In the genomic region with DNA sequence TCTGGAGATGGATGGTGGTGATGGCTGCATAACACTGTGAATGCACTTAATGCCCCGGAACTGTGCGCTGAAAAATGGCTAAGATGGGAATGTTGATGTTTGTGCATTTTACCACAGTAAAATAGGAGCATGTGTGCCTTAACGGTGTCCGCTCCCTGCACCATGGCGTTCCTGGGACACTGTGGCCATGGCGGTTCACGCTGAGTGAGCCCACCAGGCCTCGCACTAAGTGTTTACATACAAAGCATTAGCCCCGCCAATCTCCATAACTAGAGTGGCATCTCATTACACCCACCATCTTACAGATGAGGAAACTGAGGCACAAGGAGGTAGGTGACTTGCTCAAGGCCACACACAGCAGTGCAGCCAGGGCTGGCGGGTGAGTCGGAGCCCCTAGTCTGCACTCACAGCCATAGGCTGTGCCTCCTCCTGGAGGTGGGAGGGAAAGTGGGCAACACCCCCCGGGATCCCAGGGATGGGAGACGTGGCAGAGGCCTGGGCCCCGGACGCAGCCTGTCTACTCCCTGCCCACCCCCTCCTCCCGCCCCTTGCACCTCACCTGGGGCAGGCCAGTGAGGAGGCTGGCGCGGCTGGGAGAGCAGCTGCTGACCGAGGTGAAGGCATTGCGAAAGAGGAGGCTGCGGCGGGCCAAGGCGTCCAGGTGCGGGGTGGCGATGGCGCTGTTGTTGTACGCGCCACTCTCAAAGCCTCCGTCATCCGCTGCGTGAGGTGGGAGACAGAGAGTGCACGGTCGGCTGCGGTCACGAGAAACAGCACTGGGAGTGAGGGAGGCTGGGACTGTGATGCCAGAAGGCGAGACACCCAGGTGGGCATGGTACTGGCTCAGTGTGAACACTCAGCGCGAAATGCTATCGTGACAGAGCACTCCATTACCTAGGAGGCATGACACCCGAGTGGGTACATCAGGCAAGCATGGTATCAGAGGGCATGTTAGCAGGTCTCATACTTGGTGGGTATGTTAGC, we compare ENCODE assay signal across 13 cellular contexts. TPM values are rescaled to one million over a fixed set of nuclear protein-coding genes. Genes with fewer than 3 reads are reported as not detected.
"Had no signal": no experiment of that assay in that cellular context is flagged by ENCODE, and none has a peak within 500 bp of the region (broad histone marks: within the 10 kb centered on the region; RNA-seq: fewer than 3 reads in every experiment).

No MANE protein-coding gene starts in this region.

- H3K27me3 ChIP-seq: ovary, uterus had no signal

- ATAC-seq: esophagus mucosa, left lung had no signal

- H3K27me3 Mint-ChIP-seq: memory B cell had no signal

- H3K9me3 ChIP-seq: left lung, ovary, uterus had no signal

- H3K27ac Mint-ChIP-seq: memory B cell had no signal

- FAIRE-seq: astrocyte, keratinocyte had no signal

- DNase-seq: activated CD4-positive, CD25-positive, alpha-beta regulatory T cell treated with anti-CD3 and anti-CD28 coated beads, Interleukin-2, amount 50 U/mL, for 72 hours; activated naive CD4-positive, alpha-beta T cell treated with anti-CD3 and anti-CD28 coated beads, Interleukin-2, amount 10 ng/mL, durations not matched to agents 7 days and 5 days; stimulated activated CD4-positive, alpha-beta T cell treated with anti-CD3 and anti-CD28 coated beads, Interleukin-1b, Interleukin-23, amount 100 ng/mL, for 48 hours; uterus had no signal

- H3K9me3 Mint-ChIP-seq: activated naive CD4-positive, alpha-beta T cell treated with anti-CD3 and anti-CD28 coated beads, Interleukin-2, amount 10 ng/mL, durations not matched to agents 7 days and 5 days; activated T-helper 2 cell treated with anti-CD3 and anti-CD28 coated beads, Interferon-gamma antibody, Interleukin-2, Interleukin-4, amounts not matched to agents 10 μg/mL and 5 μg/mL and 100 μg/mL, durations not matched to agents 14 hours and 24 hours and 36 hours; memory B cell had no signal

- H3K4me3 ChIP-seq: left lung, ovary, uterus had no signal

- H3K4me3 Mint-ChIP-seq: activated naive CD4-positive, alpha-beta T cell treated with anti-CD3 and anti-CD28 coated beads, Interleukin-2, amount 10 ng/mL, durations not matched to agents 7 days and 5 days; memory B cell had no signal

- H3K27ac ChIP-seq: left lung, ovary, uterus had no signal

RNA-seq across cellular contexts. Expression of a gene that starts 46.9 kb away (rescaled TPM):
- total RNA-seq: activated CD8-positive, alpha-beta memory T cell treated with anti-CD3 and anti-CD28 coated beads for 36 hours; activated T-helper 2 cell treated with anti-CD3 and anti-CD28 coated beads, Interferon-gamma antibody, Interleukin-2, Interleukin-4, amounts not matched to agents 10 μg/mL and 5 μg/mL and 100 μg/mL, durations not matched to agents 14 hours and 24 hours and 36 hours; astrocyte; pulmonary artery endothelial cell had no signal
